Comparison of ENCODE assay signal across 9 cellular contexts in genomic region chr5:119274767-119275130, GRCh38.
DNase-seq lines count a peak whose midpoint lies in the region; ATAC-seq, FAIRE-seq and TF ChIP-seq lines count a peak whose summit lies in the region.
"Had no signal": no experiment of that assay in that cellular context is flagged by ENCODE, and none has a peak within 500 bp of the region (broad histone marks: within the 10 kb centered on the region; RNA-seq: fewer than 3 reads in every experiment).

No MANE protein-coding gene starts in this region.

- no peaks in the 10 kb centered on the region for H3K9me1 ChIP-seq in endothelial cell of umbilical vein (replicated peaks; ENCODE audit: control insufficient read depth, extremely low read depth, insufficient read depth, low read length)

- H3K4me1 ChIP-seq in CD8-positive, alpha-beta memory T cell (ENCODE audit: insufficient read depth, low read length), result peaks cover 88% of the 10 kb centered on the region
- H3K4me1 ChIP-seq in endothelial cell of umbilical vein (ENCODE audit: control insufficient read depth, extremely low read depth, insufficient read depth, low read length), result peaks cover 16% of the 10 kb centered on the region
- H3K4me1 ChIP-seq in thoracic aorta (ENCODE audit: control insufficient read depth in 1 of 2, low read depth in 2 of 2), result peaks cover 36 to 59% of the 10 kb centered on the region in 2 donors

- TF ChIP-seq POLR2A in endothelial cell of umbilical vein (IDR thresholded peaks at IDR 0.05; ENCODE audit: low read depth, low read length), result no peak

- DNase-seq in CD8-positive, alpha-beta memory T cell, result no peak
- peak; percentile 65 for DNase-seq in NCI-H226
- peak; percentile 79 for DNase-seq in endothelial cell of umbilical vein (ENCODE audit: low read depth, low spot score)
- DNase-seq in thoracic aorta (ENCODE audit: low spot score), result no peak
- DNase-seq in SKM-1 treated with dmso at 0.1 percent for 144 hours (lab: John Stamatoyannopoulos, UW; ENCODE audit: unreplicated experiment), result no peak
- DNase-seq in ureter (ENCODE audit: low spot score), result no peak

- no peaks in the 10 kb centered on the region for H3K79me2 ChIP-seq in endothelial cell of umbilical vein (ENCODE audit: control insufficient read depth, insufficient read depth, low read length)

- H3K9ac ChIP-seq in endothelial cell of umbilical vein (replicated peaks; ENCODE audit: extremely low read depth, insufficient read depth, low read length), result no peak overlapping the region
- H3K9ac ChIP-seq: KMS-11 had no signal

- no peaks in the 10 kb centered on the region for H3K36me3 ChIP-seq in CD8-positive, alpha-beta memory T cell (ENCODE audit: insufficient read depth, low read length)
- no peaks in the 10 kb centered on the region for H3K36me3 ChIP-seq in endothelial cell of umbilical vein (ENCODE audit: control insufficient read depth in 2 of 2, extremely low read depth in 1 of 2, insufficient read depth in 2 of 2, low read length in 2 of 2)
- H3K36me3 ChIP-seq in thoracic aorta, result no peaks in the 10 kb centered on the region

- H3K4me3 ChIP-seq in CD8-positive, alpha-beta memory T cell (ENCODE audit: low read length), result peak overlapping the region; percentile 76
- no peak overlapping the region for H3K4me3 ChIP-seq in endothelial cell of umbilical vein (replicated peaks in 1 of 3; ENCODE audit: insufficient read depth in 1 of 3, low read depth in 1 of 3, low read length in 3 of 3)
- no peak overlapping the region for H3K4me3 ChIP-seq in thoracic aorta

- peak overlapping the region; percentile 81 to 97 (median 95) for H3K27ac Mint-ChIP-seq in CD8-positive, alpha-beta memory T cell

- peak overlapping the region; percentile 48 for H3K4me2 ChIP-seq in endothelial cell of umbilical vein (ENCODE audit: insufficient read depth, low read length)
- H3K4me2 ChIP-seq: KMS-11 had no signal

- BruUV-seq in endothelial cell of umbilical vein (replicated peaks; lab: Mats Ljungman, UMichigan), result no TSS peak

- no peaks in the 10 kb centered on the region for H3K9me3 ChIP-seq in CD8-positive, alpha-beta memory T cell (ENCODE audit: low read length)
- H3K9me3 ChIP-seq in endothelial cell of umbilical vein (replicated peaks; ENCODE audit: control insufficient read depth, insufficient read depth, low read length) (no peaks in the 10 kb centered on the region), thoracic aorta (no peaks in the 10 kb centered on the region)

- no peak overlapping the region for H2AFZ ChIP-seq in endothelial cell of umbilical vein (ENCODE audit: low read depth, low read length)

- TF ChIP-seq CTCF in endothelial cell of umbilical vein (IDR thresholded peaks at IDR 0.05; ENCODE audit: extremely low read depth in 1 of 2, insufficient read depth in 1 of 2, low read depth in 1 of 2, low read length in 2 of 2), result no peak
- TF ChIP-seq CTCF in thoracic aorta (IDR thresholded peaks at IDR 0.05), result no peak

- peak overlapping the region; percentile 97 to 100 (median 98) for H3K4me3 Mint-ChIP-seq in CD8-positive, alpha-beta memory T cell

- peaks cover 89 to 100% (median 95%) of the 10 kb centered on the region in 3 donors for H3K4me1 Mint-ChIP-seq in CD8-positive, alpha-beta memory T cell

- peak; percentile 42 for ATAC-seq in GM21717 (IDR thresholded peaks at IDR 0.05; ENCODE audit: unreplicated experiment)
- ATAC-seq in thoracic aorta (ENCODE audit: insufficient number of reproducible peaks, low FRiP score, low read depth), result peak; percentile 84
- ATAC-seq in GM21528 (IDR thresholded peaks at IDR 0.05; ENCODE audit: low FRiP score, unreplicated experiment), result no peak

- H3K9me3 Mint-ChIP-seq in CD8-positive, alpha-beta memory T cell, result peaks cover 0 to 3% (median 2%) of the 10 kb centered on the region in 5 donors

- peaks cover 0 to 6% of the 10 kb centered on the region in 2 donors for H3K27me3 Mint-ChIP-seq in CD8-positive, alpha-beta memory T cell

- no peaks in the 10 kb centered on the region for H4K20me1 ChIP-seq in endothelial cell of umbilical vein (replicated peaks; ENCODE audit: control insufficient read depth, extremely low read depth, insufficient read depth, low read length)

- peaks cover 0 to 21% (median 7%) of the 10 kb centered on the region in 3 donors for H3K36me3 Mint-ChIP-seq in CD8-positive, alpha-beta memory T cell

- FAIRE-seq in endothelial cell of umbilical vein (lab: Jason Lieb, UNC), result peak; percentile 97

- POLR2A ChIA-PET in CD8-positive, alpha-beta memory T cell (lab: Charles Lee), result interaction anchor here (0.8 to 1.1 kb wide), 4 partner anchors 13 to 203 kb away, joined by 3 to 5 read pairs (median 4); partner anchors contain the start of gene DMXL1
- POLR2A ChIA-PET in endothelial cell of umbilical vein (lab: Charles Lee), result interaction anchor here (0.6 to 1.0 kb wide), 2 partner anchors 29 to 49 kb away, joined by 5 to 6 read pairs; no protein-coding TSS in a partner anchor

- intact Hi-C loops in endothelial cell of umbilical vein (cut with micrococcal nuclease), result loop anchor here (1.0 kb wide), 1 partner anchor 29 kb away; no protein-coding TSS in a partner anchor

- H3K27ac ChIP-seq in CD8-positive, alpha-beta memory T cell (ENCODE audit: low read depth, low read length), result peak overlapping the region; percentile 5
- peak overlapping the region; percentile 44 for H3K27ac ChIP-seq in endothelial cell of umbilical vein (ENCODE audit: insufficient read depth, low read depth, low read length)
- H3K27ac ChIP-seq in thoracic aorta, result peak overlapping the region; percentile 32 to 56
- H3K27ac ChIP-seq: KMS-11 had no signal

- H3K27me3 ChIP-seq in CD8-positive, alpha-beta memory T cell (ENCODE audit: insufficient read depth, low read length, poor library complexity, severe bottlenecking), result no peaks in the 10 kb centered on the region
- H3K27me3 ChIP-seq in endothelial cell of umbilical vein (ENCODE audit: control insufficient read depth in 2 of 2, insufficient read depth in 2 of 2, low read length in 2 of 2) (no peaks in the 10 kb centered on the region), thoracic aorta (replicated peaks; ENCODE audit: insufficient read depth) (no peaks in the 10 kb centered on the region)

- dilution Hi-C loops in endothelial cell of umbilical vein (cut with MboI; ENCODE audit: extremely low pct_ligation_motif_present, low sequenced_read_pairs), result no loop called here

- CTCF ChIA-PET in CD8-positive, alpha-beta memory T cell (lab: Charles Lee), result interaction anchor here (0.7 to 1.8 kb wide), 10 partner anchors 15 to 286 kb away, joined by 3 to 10 read pairs (median 3); partner anchors contain the start of gene DTWD2
- CTCF ChIA-PET in endothelial cell of umbilical vein (lab: Charles Lee), result interaction anchor here (0.7 to 3.5 kb wide), 12 partner anchors 11 to 160 kb away, joined by 3 to 25 read pairs (median 4); no protein-coding TSS in a partner anchor

TF ChIP-seq in endothelial cell of umbilical vein, 7 proteins besides CTCF, POLR2A, EP300 and RAD21:
- TF ChIP-seq JUN (IDR thresholded peaks at IDR 0.05; ENCODE audit: borderline replicate concordance, insufficient read depth, insufficient read length, low read depth), result peak; percentile 33
- TF ChIP-seq MYC (IDR thresholded peaks at IDR 0.05; ENCODE audit: low read depth, low read length), result no peak
- no peak for TF ChIP-seq GATA2 (IDR thresholded peaks at IDR 0.05; ENCODE audit: insufficient read depth, insufficient read length, low read depth, low read length)
- TF ChIP-seq POLR2AphosphoS5 (IDR thresholded peaks at IDR 0.05; ENCODE audit: insufficient read depth, low read depth, low read length), result no peak
- TF ChIP-seq FOS (IDR thresholded peaks at IDR 0.05; ENCODE audit: borderline replicate concordance, insufficient read depth, low read length), result peak; percentile 80
- no peak for TF ChIP-seq EZH2 (IDR thresholded peaks at IDR 0.05; ENCODE audit: borderline replicate concordance, low read depth, low read length, severe bottlenecking)
- no peak for TF ChIP-seq MAX (IDR thresholded peaks at IDR 0.05; ENCODE audit: insufficient read depth, insufficient read length)

Comparison
In these comparisons a context has a peak if more than half of its experiments do, and no peak if none do; other contexts are left out.
1. DNase-seq: peak in NCI-H226 (single experiment) and endothelial cell of umbilical vein (single experiment); none in CD8-positive, alpha-beta memory T cell (0 of 5), thoracic aorta (single experiment), SKM-1 treated with dmso at 0.1 percent for 144 hours (single experiment) and ureter (single experiment).
2. Peak in every context shown above with its lines, with median percentiles within 50 percentile points of each other: H3K27ac ChIP-seq.